8 cellular contexts compared by ENCODE assay signal in the genomic region with DNA sequence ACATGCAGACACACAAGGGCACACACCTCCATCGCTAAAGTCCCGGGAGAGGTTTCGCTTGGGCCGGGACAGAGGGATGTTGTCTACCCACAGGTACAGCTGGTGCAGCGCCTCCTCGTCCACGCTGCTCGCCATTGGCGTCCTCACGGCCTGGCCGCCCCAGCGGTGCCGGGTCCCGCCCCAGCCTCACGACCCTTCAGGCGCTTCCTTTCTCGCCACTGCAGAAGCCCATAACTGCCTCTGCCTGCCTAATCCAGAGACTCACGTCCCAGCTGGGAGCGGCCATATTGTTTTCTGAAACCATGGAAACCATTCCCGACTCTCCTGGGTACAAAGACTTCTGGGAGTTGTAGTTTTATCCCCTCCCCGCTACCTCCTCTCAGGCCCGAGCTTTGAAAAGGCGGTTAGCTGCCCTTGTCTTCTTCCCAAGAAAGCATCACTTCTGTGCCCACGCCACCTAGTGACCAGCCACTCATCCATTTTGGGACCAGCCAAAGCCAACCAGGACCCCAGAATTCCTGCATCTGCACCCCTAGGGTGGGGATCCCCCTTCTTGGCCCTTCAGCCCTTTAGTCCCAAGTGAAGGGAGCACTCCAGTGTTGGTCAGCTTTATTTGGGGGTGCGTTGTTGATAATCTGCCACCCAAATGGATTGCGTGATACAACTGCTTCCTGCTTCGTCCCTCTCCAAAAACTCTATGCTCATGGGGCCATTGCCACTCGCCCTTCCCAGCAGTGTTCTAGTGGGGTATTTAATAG. TPM values are rescaled to one million over a fixed set of nuclear protein-coding genes. Genes with fewer than 3 reads are reported as not detected.
A peak's percentile ranks its signal among the peaks of the same experiment; 100 is the strongest.
DNase-seq lines count a peak whose midpoint lies in the region; ATAC-seq and TF ChIP-seq lines count a peak whose summit lies in the region.

A gene with protein sequence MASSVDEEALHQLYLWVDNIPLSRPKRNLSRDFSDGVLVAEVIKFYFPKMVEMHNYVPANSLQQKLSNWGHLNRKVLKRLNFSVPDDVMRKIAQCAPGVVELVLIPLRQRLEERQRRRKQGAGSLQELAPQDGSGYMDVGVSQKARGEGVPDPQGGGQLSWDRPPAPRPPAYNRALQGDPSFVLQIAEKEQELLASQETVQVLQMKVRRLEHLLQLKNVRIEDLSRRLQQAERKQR (minus strand): TSS at position 296 of the 758 bp plus-strand sequence. CDS start 161 bp downstream, at position 135.

- peaks cover 20% of the 10 kb centered on the region for H3K27me3 Mint-ChIP-seq in activated T-cell treated with anti-CD3 and anti-CD28 coated beads, Interleukin-2, amount 50 U/mL, for 72 hours (ENCODE audit: low read depth)
- peaks cover 0 to 29% (median 0%) of the 10 kb centered on the region in 5 donors for H3K27me3 Mint-ChIP-seq in naive thymus-derived CD4-positive, alpha-beta T cell

- H3K4me3 Mint-ChIP-seq in activated T-cell treated with anti-CD3 and anti-CD28 coated beads, Interleukin-2, amount 50 U/mL, for 72 hours, result peak within 1 kb of the TSS; percentile 79 to 81
- peak within 1 kb of the TSS; percentile 1 to 81 (median 61) for H3K4me3 Mint-ChIP-seq in naive thymus-derived CD4-positive, alpha-beta T cell

- CTCF ChIA-PET in naive thymus-derived CD4-positive, alpha-beta T cell (lab: Charles Lee), result no interaction called here

- H3K27ac ChIP-seq in naive thymus-derived CD4-positive, alpha-beta T cell (ENCODE audit: low read depth, low read length), result peak within 1 kb of the TSS; percentile 28
- peak within 1 kb of the TSS; percentile 64 for H3K27ac ChIP-seq in vagina

- H3K4me3 ChIP-seq in fibroblast of pulmonary artery (replicated peaks; ENCODE audit: low read depth, low read length) (peak within 1 kb of the TSS; percentile 42), vagina (peak within 1 kb of the TSS in 1 of 2 donors; percentile 39)
- H3K4me3 ChIP-seq in naive thymus-derived CD4-positive, alpha-beta T cell (ENCODE audit: low read length), result peak within 1 kb of the TSS; percentile 24

- H3K36me3 Mint-ChIP-seq in activated T-cell treated with anti-CD3 and anti-CD28 coated beads, Interleukin-2, amount 50 U/mL, for 72 hours (ENCODE audit: insufficient read depth in 2 of 2), result peaks cover 2% of the 10 kb centered on the region in 2 donors
- H3K36me3 Mint-ChIP-seq in naive thymus-derived CD4-positive, alpha-beta T cell, result peaks cover 0 to 9% (median 0%) of the 10 kb centered on the region in 5 donors

- H3K4me1 Mint-ChIP-seq in activated T-cell treated with anti-CD3 and anti-CD28 coated beads, Interleukin-2, amount 50 U/mL, for 72 hours (ENCODE audit: low read depth), result peaks cover 61% of the 10 kb centered on the region
- H3K4me1 Mint-ChIP-seq in naive thymus-derived CD4-positive, alpha-beta T cell, result peaks cover 22 to 51% (median 44%) of the 10 kb centered on the region in 7 donors

- no peak for TF ChIP-seq POLR2A in vagina (IDR thresholded peaks at IDR 0.05)

- H3K27ac Mint-ChIP-seq in activated T-cell treated with anti-CD3 and anti-CD28 coated beads, Interleukin-2, amount 50 U/mL, for 72 hours, result no peak within 1 kb of the TSS
- H3K27ac Mint-ChIP-seq in naive thymus-derived CD4-positive, alpha-beta T cell, result peak within 1 kb of the TSS in 7 of 9 donors; percentile 25 to 78 (median 67)

- no peaks in the 10 kb centered on the region for H3K27me3 ChIP-seq in naive thymus-derived CD4-positive, alpha-beta T cell (ENCODE audit: control insufficient read depth in 2 of 2, insufficient read depth in 2 of 2, low read length in 2 of 2)
- no peaks in the 10 kb centered on the region for H3K27me3 ChIP-seq in vagina

- peaks cover 0 to 7% (median 0%) of the 10 kb centered on the region in 3 experiments for H3K36me3 ChIP-seq in naive thymus-derived CD4-positive, alpha-beta T cell (ENCODE audit: control insufficient read depth in 2 of 3, insufficient read depth in 3 of 3, low read length in 3 of 3)
- H3K36me3 ChIP-seq in vagina, result peaks cover 0 to 6% of the 10 kb centered on the region in 2 donors

- peak; percentile 55 for ATAC-seq in GM19043 (IDR thresholded peaks at IDR 0.05; ENCODE audit: low read depth, unreplicated experiment)
- peak; percentile 39 to 44 for ATAC-seq in activated T-cell treated with anti-CD3 and anti-CD28 coated beads, Interleukin-2, amount 50 U/mL, for 72 hours (replicated peaks in 1 of 2)
- peak; percentile 67 for ATAC-seq in naive thymus-derived CD4-positive, alpha-beta T cell

- peak; percentile 94 for DNase-seq in CD1c-positive myeloid dendritic cell (ENCODE audit: extremely low spot score)
- DNase-seq in HS-5 (ENCODE audit: low read depth), result peak; percentile 89
- peak; percentile 86 for DNase-seq in NCI-H774 (lab: John Stamatoyannopoulos, UW)
- peak; percentile 40 to 42 for DNase-seq in activated T-cell treated with anti-CD3 and anti-CD28 coated beads, Interleukin-2, amount 50 U/mL, for 72 hours
- peak; percentile 93 for DNase-seq in fibroblast of pulmonary artery (ENCODE audit: low read depth)
- peak in 5 of 9 donors; percentile 38 to 56 (median 50) for DNase-seq in naive thymus-derived CD4-positive, alpha-beta T cell
- DNase-seq in vagina (ENCODE audit: extremely low spot score in 2 of 2), result peak in 1 of 2 donors; percentile 91

- H3K9me3 ChIP-seq in naive thymus-derived CD4-positive, alpha-beta T cell (ENCODE audit: control insufficient read depth in 2 of 3, low read length in 3 of 3), result no peaks in the 10 kb centered on the region
- H3K9me3 ChIP-seq in vagina, result no peaks in the 10 kb centered on the region

- TF ChIP-seq CTCF in fibroblast of pulmonary artery (IDR thresholded peaks at IDR 0.05; ENCODE audit: low read length, missing control alignments) (peak; percentile 52), vagina (IDR thresholded peaks at IDR 0.05) (peak in 1 of 3 experiments; percentile 46)

- POLR2A ChIA-PET in naive thymus-derived CD4-positive, alpha-beta T cell (lab: Charles Lee), result interaction anchor here (0.9 to 2.2 kb wide), 4 partner anchors 10 to 106 kb away, joined by 3 to 13 read pairs (median 8); a partner anchor contains a TSS

- no peaks in the 10 kb centered on the region for H3K9me3 Mint-ChIP-seq in activated T-cell treated with anti-CD3 and anti-CD28 coated beads, Interleukin-2, amount 50 U/mL, for 72 hours
- peaks cover 0 to 1% (median 0%) of the 10 kb centered on the region in 11 donors for H3K9me3 Mint-ChIP-seq in naive thymus-derived CD4-positive, alpha-beta T cell

- intact Hi-C loops in naive thymus-derived CD4-positive, alpha-beta T cell (cut with micrococcal nuclease), result loop anchor here in 1 of 2 donors (1.0 to 2.0 kb wide), 4 partner anchors 13 to 39 kb away; a partner anchor contains a TSS
- intact Hi-C loops in vagina (cut with DNase I), result no loop called here

- H3K4me1 ChIP-seq in naive thymus-derived CD4-positive, alpha-beta T cell (ENCODE audit: control insufficient read depth in 2 of 2, insufficient read depth in 2 of 2, low read length in 2 of 2), result peaks cover 4 to 10% of the 10 kb centered on the region in 2 donors
- peaks cover 67% of the 10 kb centered on the region for H3K4me1 ChIP-seq in vagina

RNA-seq across cellular contexts. Expression of the gene that starts here (rescaled TPM):
- under 1 TPM; 0.48 to 0.49 TPM for total RNA-seq in activated T-cell treated with anti-CD3 and anti-CD28 coated beads, Interleukin-2, amount 50 U/mL, for 72 hours
- under 1 TPM in 3 of 5 experiments, not detected in 2; 0.24 to 0.32 (median 0.29) TPM for total RNA-seq in naive thymus-derived CD4-positive, alpha-beta T cell
- polyA plus RNA-seq in naive thymus-derived CD4-positive, alpha-beta T cell, result not detected
- not detected for total RNA-seq in vagina

Comparison
In these comparisons a context has a peak if more than half of its experiments do, and no peak if none do; other contexts are left out.
1. Peak in DNase-seq and ATAC-seq in activated T-cell treated with anti-CD3 and anti-CD28 coated beads, Interleukin-2, amount 50 U/mL, for 72 hours; RNA of the gene not detected or under 1 TPM.
2. Peak in DNase-seq, ATAC-seq, H3K4me3 ChIP-seq and H3K27ac ChIP-seq in naive thymus-derived CD4-positive, alpha-beta T cell; RNA of the gene not detected or under 1 TPM.